Comparison of ENCODE assay signal across 26 cellular contexts in genomic region chr5:133876266-133876665, GRCh38.
"Had no signal": no experiment of that assay in that cellular context is flagged by ENCODE, and none has a peak within 500 bp of the region (broad histone marks: within the 10 kb centered on the region; RNA-seq: fewer than 3 reads in every experiment).

No MANE protein-coding gene starts in this region.

- H3K27ac ChIP-seq: dorsolateral prefrontal cortex, epithelial cell of prostate, esophagus muscularis mucosa, foreskin keratinocyte, gastroesophageal sphincter, heart left ventricle, hepatocyte, left lung, neutrophil, pancreas, stomach, thyroid gland had no signal

- H3K27me3 ChIP-seq: dorsolateral prefrontal cortex, esophagus muscularis mucosa, gastroesophageal sphincter, hepatocyte, left lung, pancreas, stomach, thyroid gland had no signal

- H2AFZ ChIP-seq: hepatocyte had no signal

- H3K4me3 ChIP-seq: dorsolateral prefrontal cortex, esophagus muscularis mucosa, gastroesophageal sphincter, heart left ventricle, hepatocyte, left lung, pancreas, smooth muscle cell, stomach, thyroid gland had no signal

- FAIRE-seq: colon, kidney, pancreas had no signal

- H3K4me3 Mint-ChIP-seq: naive thymus-derived CD4-positive, alpha-beta T cell had no signal

- H3K27ac Mint-ChIP-seq: naive thymus-derived CD4-positive, alpha-beta T cell; progenitor cell of endocrine pancreas had no signal

- ATAC-seq: foreskin keratinocyte; gastroesophageal sphincter; heart left ventricle; left lung; naive thymus-derived CD4-positive, alpha-beta T cell; pancreas; sciatic nerve had no signal

- H3K36me3 ChIP-seq: esophagus muscularis mucosa, gastroesophageal sphincter, heart left ventricle, left lung, neutrophil, pancreas, stomach, thyroid gland had no signal

- DNase-seq: dorsolateral prefrontal cortex; effector CD4-positive, alpha-beta T cell; foreskin keratinocyte; heart left ventricle; kidney; left lung; mesenchymal stem cell; midbrain; naive thymus-derived CD4-positive, alpha-beta T cell; pancreas; stimulated activated CD4-positive, alpha-beta T cell treated with anti-CD3 and anti-CD28 coated beads, Interleukin-12 subunit alpha, Interleukin-12 subunit beta, amount 100 ng/mL, for 4 hours; stimulated activated CD4-positive, alpha-beta T cell treated with anti-CD3 and anti-CD28 coated beads, Interleukin-1b, Interleukin-23, amount 100 ng/mL, for 48 hours; stimulated activated CD4-positive, alpha-beta T cell treated with anti-CD3 and anti-CD28 coated beads, Interleukin-4, amount 100 ng/mL, for 1 hour; stimulated activated CD8-positive, alpha-beta memory T cell treated with anti-CD3 and anti-CD28 coated beads, Interleukin-4, amount 100 ng/mL, for 48 hours; stimulated activated naive CD4-positive, alpha-beta T cell; stomach; thyroid gland had no signal

- H3K4me2 ChIP-seq: hepatocyte, smooth muscle cell had no signal

- H3K79me2 ChIP-seq: hepatocyte had no signal

- H3K9me3 ChIP-seq: neutrophil, pancreas, thyroid gland had no signal

- H3K4me1 ChIP-seq: esophagus muscularis mucosa, gastroesophageal sphincter, heart left ventricle, left lung, pancreas, thyroid gland had no signal
